Comparison of ENCODE assay signal across 23 cellular contexts in the genomic region with DNA sequence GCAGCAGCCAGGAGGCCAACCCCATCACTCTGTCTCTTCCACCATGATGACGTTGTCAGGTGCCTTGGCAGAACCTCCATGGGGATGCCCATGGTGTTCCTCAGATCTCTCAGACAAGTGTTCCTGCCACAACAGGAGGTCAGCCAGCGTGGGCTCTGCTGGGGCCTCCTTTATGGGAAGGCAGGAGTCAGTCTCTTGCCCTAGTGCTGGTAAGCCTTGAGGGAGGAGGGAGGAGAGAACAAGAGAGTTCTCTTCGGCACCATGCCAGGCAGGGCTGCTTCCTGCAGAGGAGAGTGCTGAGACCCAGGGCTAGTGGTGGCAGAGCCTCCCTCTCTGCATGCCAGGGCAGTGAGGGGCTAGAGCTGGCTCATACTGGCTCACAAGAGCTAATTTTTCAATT. TPM values are rescaled to one million over a fixed set of nuclear protein-coding genes. Genes with fewer than 3 reads are reported as not detected.
"Had no signal": no experiment of that assay in that cellular context is flagged by ENCODE, and none has a peak within 500 bp of the region (broad histone marks: within the 10 kb centered on the region; RNA-seq: fewer than 3 reads in every experiment).

No MANE protein-coding gene starts in this region.

- FAIRE-seq: colon, kidney had no signal

- H3K27ac ChIP-seq: cardiac muscle cell, epithelial cell of prostate, lower lobe of right lung, neutrophil, ovary, prostate gland, transverse colon, uterus had no signal

- ATAC-seq: activated CD4-positive, CD25-positive, alpha-beta regulatory T cell treated with anti-CD3 and anti-CD28 coated beads, Interleukin-2, amount 50 U/mL, for 24 hours; left lobe of liver; lower lobe of right lung; natural killer cell had no signal

- H3K9me3 ChIP-seq: lower lobe of right lung, neutrophil, ovary, prostate gland, transverse colon, uterus had no signal

- DNase-seq: activated CD4-positive, alpha-beta memory T cell treated with anti-CD3 and anti-CD28 coated beads, Interleukin-2, amount 10 ng/mL, durations not matched to agents 7 days and 5 days; activated CD4-positive, alpha-beta T cell treated with anti-CD3 and anti-CD28 coated beads, Interleukin-2, amount 10 ng/mL, durations not matched to agents 24 days and 14 days; activated effector memory CD4-positive, alpha-beta T cell treated with anti-CD3 and anti-CD28 coated beads, Interleukin-2, amount 50 U/mL, for 16 hours; activated naive CD4-positive, alpha-beta T cell treated with anti-CD3 and anti-CD28 coated beads, Interleukin-2, amount 10 ng/mL, durations not matched to agents 7 days and 5 days; foreskin fibroblast; kidney; lower lobe of right lung; natural killer cell; ovary; stimulated activated CD4-positive, alpha-beta T cell treated with anti-CD3 and anti-CD28 coated beads, Interleukin-2, amount 100 ng/mL, for 48 hours; stimulated activated CD8-positive, alpha-beta memory T cell treated with anti-CD3 and anti-CD28 coated beads, Interleukin-4, amount 100 ng/mL, for 48 hours; stimulated activated naive CD4-positive, alpha-beta T cell; transverse colon; uterus had no signal

- H3K4me3 ChIP-seq: cardiac muscle cell, lower lobe of right lung, ovary, prostate gland, transverse colon, uterus had no signal

- H3K27me3 ChIP-seq: cardiac muscle cell, neutrophil, ovary, transverse colon, uterus had no signal

- H3K36me3 ChIP-seq: cardiac muscle cell, lower lobe of right lung, neutrophil, ovary, prostate gland, transverse colon, uterus had no signal

RNA-seq across cellular contexts. Expression of a gene that starts 39.0 kb away (rescaled TPM):
- total RNA-seq: activated CD4-positive, alpha-beta memory T cell treated with anti-CD3 and anti-CD28 coated beads, Interleukin-2, amount 10 ng/mL, durations not matched to agents 7 days and 5 days; activated CD4-positive, alpha-beta T cell treated with anti-CD3 and anti-CD28 coated beads, Interleukin-2, amount 10 ng/mL, durations not matched to agents 24 days and 14 days; T-helper 2 cell treated with Interferon-gamma antibody and Interleukin-4, amounts not matched to agents 100 ng/mL and 5 ng/mL, for 36 hours had no signal
- polyA plus RNA-seq: fibroblast of lung had no signal

RNA-seq across cellular contexts. Expression of a gene that starts 42.5 kb away (rescaled TPM):
- total RNA-seq: activated CD4-positive, alpha-beta T cell treated with anti-CD3 and anti-CD28 coated beads, Interleukin-2, amount 10 ng/mL, durations not matched to agents 24 days and 14 days; T-helper 2 cell treated with Interferon-gamma antibody and Interleukin-4, amounts not matched to agents 100 ng/mL and 5 ng/mL, for 36 hours had no signal
